8 cellular contexts compared by ENCODE assay signal in genomic region chr18:46097853-46098615, GRCh38. TPM values are rescaled to one million over a fixed set of nuclear protein-coding genes. Genes with fewer than 3 reads are reported as not detected.
DNase-seq lines count a peak whose midpoint lies in the region; ATAC-seq and TF ChIP-seq lines count a peak whose summit lies in the region.

ATP5F1A (minus strand) TSS chr18:46098296; CDS start chr18:46098231, 65 bp downstream.

- H4K20me1 ChIP-seq in BLaER1 treated with 17β-estradiol and CSF1 and Interleukin-3, amounts not matched to agents 10 nM and 100 nM: peaks cover 19 to 47% (median 34%) of the 10 kb centered on the region in 11 experiments; a peak in 21 of 22 replicates

- H3K9me3 ChIP-seq in BLaER1 treated with 17β-estradiol and CSF1 and Interleukin-3, amounts not matched to agents 10 nM and 100 nM (replicated peaks in 1 of 11): no peaks in the 10 kb centered on the region
- H3K9me3 ChIP-seq in duodenal mucosa (ENCODE audit: control insufficient read depth in 1 of 2, low read length in 2 of 2): no peaks in the 10 kb centered on the region
- no peaks in the 10 kb centered on the region for H3K9me3 ChIP-seq in lower lobe of right lung

- H3K9ac ChIP-seq in BLaER1 treated with 17β-estradiol and CSF1 and Interleukin-3, amounts not matched to agents 10 nM and 100 nM: peak within 1 kb of the TSS; percentile 86 to 95 (median 91)
- peak within 1 kb of the TSS; percentile 88 to 94 for H3K9ac ChIP-seq in duodenal mucosa (ENCODE audit: low read depth in 1 of 2, low read length in 2 of 2)

- peaks cover 21 to 37% (median 31%) of the 10 kb centered on the region in 10 experiments; a peak in 19 of 20 replicates for H3K4me1 ChIP-seq in BLaER1 treated with 17β-estradiol and CSF1 and Interleukin-3, amounts not matched to agents 10 nM and 100 nM
- H3K4me1 ChIP-seq in duodenal mucosa (ENCODE audit: control insufficient read depth in 1 of 2, insufficient read depth in 2 of 2, low read length in 2 of 2) (peaks cover 7% of the 10 kb centered on the region in 2 donors), lower lobe of right lung (peaks cover 32% of the 10 kb centered on the region)

- H3K4me2 ChIP-seq in BLaER1 treated with 17β-estradiol and CSF1 and Interleukin-3, amounts not matched to agents 10 nM and 100 nM: peak within 1 kb of the TSS; percentile 72 to 95 (median 87)

- H3K27me3 ChIP-seq in BLaER1 treated with 17β-estradiol and CSF1 and Interleukin-3, amounts not matched to agents 10 nM and 100 nM: no peaks in the 10 kb centered on the region
- H3K27me3 ChIP-seq in duodenal mucosa (ENCODE audit: control insufficient read depth in 1 of 2, insufficient read depth in 2 of 2, low read length in 2 of 2) (no peaks in the 10 kb centered on the region), lower lobe of right lung (ENCODE audit: low read depth) (no peaks in the 10 kb centered on the region)

- peak; percentile 74 for DNase-seq in GM19238 (ENCODE audit: insufficient read length, low spot score)
- peak; percentile 88 for DNase-seq in NCI-H748 (lab: John Stamatoyannopoulos, UW; ENCODE audit: unreplicated experiment)
- DNase-seq in activated CD4-positive, alpha-beta T cell treated with anti-CD3 and anti-CD28 coated beads, Interleukin-2, amount 50 U/mL, for 48 hours: peak; percentile 87 to 89
- DNase-seq in lower lobe of right lung: peak; percentile 90
- DNase-seq in stimulated activated CD4-positive, alpha-beta T cell treated with anti-CD3 and anti-CD28 coated beads, TNF-alpha, amount 100 ng/mL, for 24 hours (ENCODE audit: low read depth in 3 of 3): peak; percentile 74 to 87 (median 76)

- ATAC-seq in HG03442 (IDR thresholded peaks at IDR 0.05; ENCODE audit: unreplicated experiment) (peak; percentile 80), lower lobe of right lung (peak; percentile 91 to 98)

- intact Hi-C loops in lower lobe of right lung (cut with DNase I): no loop called here

- H3K27ac ChIP-seq in BLaER1 treated with 17β-estradiol and CSF1 and Interleukin-3, amounts not matched to agents 10 nM and 100 nM: peak within 1 kb of the TSS; percentile 71 to 92 (median 90)
- peak within 1 kb of the TSS; percentile 82 for H3K27ac ChIP-seq in duodenal mucosa (ENCODE audit: low read depth, low read length)
- H3K27ac ChIP-seq in lower lobe of right lung: peak within 1 kb of the TSS; percentile 89

- TF ChIP-seq CTCF in lower lobe of right lung (IDR thresholded peaks at IDR 0.05): peak; percentile 18

- peak within 1 kb of the TSS; percentile 71 to 98 (median 87) for H3K4me3 ChIP-seq in BLaER1 treated with 17β-estradiol and CSF1 and Interleukin-3, amounts not matched to agents 10 nM and 100 nM
- H3K4me3 ChIP-seq in duodenal mucosa (ENCODE audit: low read depth in 1 of 2, low read length in 2 of 2): peak within 1 kb of the TSS; percentile 76 to 89
- peak within 1 kb of the TSS; percentile 67 for H3K4me3 ChIP-seq in lower lobe of right lung

- H3K36me3 ChIP-seq in BLaER1 treated with 17β-estradiol and CSF1 and Interleukin-3, amounts not matched to agents 10 nM and 100 nM: peaks cover 26 to 37% (median 32%) of the 10 kb centered on the region in 11 experiments
- H3K36me3 ChIP-seq in duodenal mucosa (ENCODE audit: control insufficient read depth in 1 of 2, insufficient read depth in 2 of 2, low read length in 2 of 2) (peaks cover 10 to 13% of the 10 kb centered on the region in 2 donors), lower lobe of right lung (peaks cover 23% of the 10 kb centered on the region)

RNA-seq across cellular contexts. Expression of gene ATP5F1A, which starts in this region (rescaled TPM):
- total RNA-seq in lower lobe of right lung: 238 TPM

Comparison
In these comparisons a context has a peak if more than half of its experiments do, and no peak if none do; other contexts are left out.
1. Peak in every context shown above with its lines: DNase-seq, ATAC-seq, H3K4me3 ChIP-seq and H3K27ac ChIP-seq.